Comparison of ENCODE assay signal across 15 cellular contexts in the genomic region with DNA sequence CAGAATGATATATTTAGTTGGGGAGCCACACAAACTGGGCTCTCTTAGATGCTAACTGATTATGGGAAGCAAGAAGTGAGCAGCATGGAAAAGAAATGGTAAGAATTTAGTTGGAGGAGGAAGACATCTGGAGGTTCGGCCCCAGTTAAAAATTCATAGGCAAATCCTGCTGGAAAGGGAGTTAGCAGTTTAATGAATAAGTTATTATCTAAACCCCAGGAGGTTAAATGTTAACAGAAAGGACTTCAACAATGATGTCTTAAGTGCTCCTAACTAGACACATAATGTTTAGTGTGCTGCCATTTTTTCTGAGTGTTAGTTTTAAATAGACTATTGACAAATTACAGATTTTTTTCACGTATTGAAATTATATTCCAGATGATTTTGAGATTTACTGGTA.
"Had no signal": no experiment of that assay in that cellular context is flagged by ENCODE, and none has a peak within 500 bp of the region (broad histone marks: within the 10 kb centered on the region; RNA-seq: fewer than 3 reads in every experiment).

No MANE protein-coding gene starts in this region.

- H3K4me1 Mint-ChIP-seq: stimulated activated naive B cell treated with anti-CD40 and anti-IgM and Interleukin-4, amounts not matched to agents 10 μg/mL and 1 μg/mL and 100 μg/mL, for 72 hours had no signal

- H3K9me3 ChIP-seq: esophagus squamous epithelium, neutrophil, tibial nerve, vagina had no signal

- ATAC-seq: left lobe of liver; stimulated activated naive B cell treated with anti-CD40 and anti-IgM and Interleukin-4, amounts not matched to agents 10 μg/mL and 1 μg/mL and 100 μg/mL, for 72 hours had no signal

- FAIRE-seq: colon had no signal

- H3K27me3 ChIP-seq: esophagus squamous epithelium, neutrophil, tibial nerve, vagina had no signal

- H3K4me3 Mint-ChIP-seq: stimulated activated naive B cell treated with anti-CD40 and anti-IgM and Interleukin-4, amounts not matched to agents 10 μg/mL and 1 μg/mL and 100 μg/mL, for 72 hours had no signal

- DNase-seq: activated CD4-positive, CD25-positive, alpha-beta regulatory T cell treated with anti-CD3 and anti-CD28 coated beads, Interleukin-2, amount 50 U/mL, for 72 hours; activated naive CD4-positive, alpha-beta T cell treated with Interleukin-2 at 50 U/mL for 16 hours; activated T-cell treated with anti-CD3 and anti-CD28 coated beads for 4 hours; esophagus squamous epithelium; stimulated activated CD4-positive, alpha-beta T cell treated with anti-CD3 and anti-CD28 coated beads, Interleukin-15, amount 100 ng/mL, for 24 hours; stimulated activated CD4-positive, alpha-beta T cell treated with anti-CD3 and anti-CD28 coated beads, Interleukin-4, amount 100 ng/mL, for 1 hour; stimulated activated naive B cell treated with anti-CD40 and anti-IgM and Interleukin-4, amounts not matched to agents 10 μg/mL and 1 μg/mL and 100 μg/mL, for 72 hours; T-helper 1 cell; T1000 had no signal

- H3K27me3 Mint-ChIP-seq: stimulated activated naive B cell treated with anti-CD40 and anti-IgM and Interleukin-4, amounts not matched to agents 10 μg/mL and 1 μg/mL and 100 μg/mL, for 72 hours had no signal

- H3K27ac ChIP-seq: esophagus squamous epithelium, neutrophil, parathyroid adenoma, tibial nerve, vagina had no signal

- H3K27ac Mint-ChIP-seq: stimulated activated naive B cell treated with anti-CD40 and anti-IgM and Interleukin-4, amounts not matched to agents 10 μg/mL and 1 μg/mL and 100 μg/mL, for 72 hours had no signal

- H3K4me3 ChIP-seq: esophagus squamous epithelium, tibial nerve, vagina had no signal

- H3K4me1 ChIP-seq: parathyroid adenoma, vagina had no signal

- H3K79me2 ChIP-seq: parathyroid adenoma had no signal

- H2AFZ ChIP-seq: parathyroid adenoma had no signal

- H3K36me3 Mint-ChIP-seq: stimulated activated naive B cell treated with anti-CD40 and anti-IgM and Interleukin-4, amounts not matched to agents 10 μg/mL and 1 μg/mL and 100 μg/mL, for 72 hours had no signal

- H3K9me3 Mint-ChIP-seq: stimulated activated naive B cell treated with anti-CD40 and anti-IgM and Interleukin-4, amounts not matched to agents 10 μg/mL and 1 μg/mL and 100 μg/mL, for 72 hours had no signal

- H3K36me3 ChIP-seq: esophagus squamous epithelium, neutrophil, tibial nerve, vagina had no signal
